In the genomic region with DNA sequence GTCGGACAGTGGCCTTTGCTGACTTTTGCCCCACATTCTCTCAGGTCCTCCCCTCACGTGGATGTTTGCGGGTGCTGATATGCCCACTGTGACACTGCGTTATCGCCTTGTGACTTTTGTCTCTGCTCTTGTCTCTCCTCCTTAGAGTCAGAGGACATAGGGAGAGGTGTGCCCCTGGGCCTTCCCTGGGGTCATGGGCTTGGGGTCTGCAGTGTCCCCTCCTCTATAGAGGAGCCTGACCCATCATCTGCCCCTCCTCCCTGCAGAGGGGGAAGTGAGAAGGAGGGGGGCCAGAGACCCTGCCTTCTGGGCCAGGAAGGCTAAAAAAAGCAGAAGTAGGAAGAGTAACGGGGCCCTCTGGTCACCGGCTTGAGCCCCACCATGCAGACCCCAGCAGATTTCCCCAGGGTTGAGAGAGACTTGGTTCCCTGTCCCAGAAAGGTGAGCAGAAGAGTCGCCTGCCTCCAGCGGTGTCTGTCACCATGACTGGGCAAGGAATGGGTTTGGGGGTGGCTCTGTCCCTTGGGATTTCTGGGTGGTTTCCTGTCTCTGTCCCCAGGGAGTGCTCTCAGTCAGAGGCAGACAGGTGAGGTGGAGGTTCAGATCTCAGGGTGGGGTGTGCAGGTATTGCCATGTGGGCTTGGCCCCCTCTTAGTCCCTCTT, we compare ENCODE assay signal across 9 cellular contexts. TPM values are rescaled to one million over a fixed set of nuclear protein-coding genes. Genes with fewer than 3 reads are reported as not detected.
DNase-seq lines count a peak whose midpoint lies in the region; ATAC-seq, FAIRE-seq and TF ChIP-seq lines count a peak whose summit lies in the region.
"Had no signal": no experiment of that assay in that cellular context is flagged by ENCODE, and none has a peak within 500 bp of the region (broad histone marks: within the 10 kb centered on the region; RNA-seq: fewer than 3 reads in every experiment).

No MANE protein-coding gene starts in this region.

- POLR2A ChIA-PET in HEK293 (lab: Yijun Ruan, JAX), result no interaction called here

- no peak for TF ChIP-seq CTCF in HEK293 (tag by site-specific recombination; IDR thresholded peaks at IDR 0.05)

- H3K4me3 Mint-ChIP-seq in activated naive CD8-positive, alpha-beta T cell treated with anti-CD3 and anti-CD28 coated beads for 36 hours, result peak overlapping the region; percentile 87

- H3K4me3 ChIP-seq in HEK293 (ENCODE audit: low read depth, low read length) (no peak overlapping the region), muscle layer of colon (ENCODE audit: low read depth in 1 of 2, low read length in 2 of 2) (no peak overlapping the region)

- no peak overlapping the region for H3K9ac ChIP-seq in muscle layer of colon (ENCODE audit: low read length)

- no peaks in the 10 kb centered on the region for H3K27me3 Mint-ChIP-seq in activated naive CD8-positive, alpha-beta T cell treated with anti-CD3 and anti-CD28 coated beads for 36 hours

- ATAC-seq in GM18519 (IDR thresholded peaks at IDR 0.05; ENCODE audit: low FRiP score, unreplicated experiment) (no peak), GM21529 (IDR thresholded peaks at IDR 0.05; ENCODE audit: unreplicated experiment) (no peak), GM18520 (IDR thresholded peaks at IDR 0.05; ENCODE audit: unreplicated experiment) (no peak)

- peaks cover 0 to 45% of the 10 kb centered on the region in 2 experiments; a peak in 2 of 3 replicates for H3K36me3 ChIP-seq in HEK293 (ENCODE audit: control insufficient read depth in 2 of 2, insufficient read depth in 1 of 2, low read length in 2 of 2)
- H3K36me3 ChIP-seq in muscle layer of colon (ENCODE audit: insufficient read depth, low read length), result no peaks in the 10 kb centered on the region

- peaks cover 78% of the 10 kb centered on the region for H3K4me1 Mint-ChIP-seq in activated naive CD8-positive, alpha-beta T cell treated with anti-CD3 and anti-CD28 coated beads for 36 hours

- H3K9me3 Mint-ChIP-seq in activated naive CD8-positive, alpha-beta T cell treated with anti-CD3 and anti-CD28 coated beads for 36 hours, result no peaks in the 10 kb centered on the region

- H3K9me3 ChIP-seq in HEK293 (ENCODE audit: control insufficient read depth, insufficient read depth, low read depth, low read length) (no peaks in the 10 kb centered on the region), muscle layer of colon (ENCODE audit: low read length) (no peaks in the 10 kb centered on the region)

- FAIRE-seq in frontal cortex (lab: Jason Lieb, UNC), result no peak

- H3K4me1 ChIP-seq in HEK293 (ENCODE audit: control insufficient read depth, insufficient read depth, low read length) (no peaks in the 10 kb centered on the region), muscle layer of colon (ENCODE audit: insufficient read depth, low read length) (peaks cover 5% of the 10 kb centered on the region)

- peaks cover 34% of the 10 kb centered on the region for H3K36me3 Mint-ChIP-seq in activated naive CD8-positive, alpha-beta T cell treated with anti-CD3 and anti-CD28 coated beads for 36 hours

- CTCF ChIA-PET in HEK293 (lab: Yijun Ruan, JAX), result interaction anchor here (2.4 kb wide), 1 partner anchor 12 kb away, joined by 8 read pairs; no protein-coding TSS in a partner anchor

- peak overlapping the region; percentile 97 for H3K27ac Mint-ChIP-seq in activated naive CD8-positive, alpha-beta T cell treated with anti-CD3 and anti-CD28 coated beads for 36 hours

- DNase-seq in CD1c-positive myeloid dendritic cell (ENCODE audit: extremely low spot score) (peak; percentile 75), frontal cortex (ENCODE audit: low spot score in 2 of 2) (no peak)
- DNase-seq in activated naive CD8-positive, alpha-beta T cell treated with anti-CD3 and anti-CD28 coated beads for 36 hours, result no peak
- DNase-seq: NCI-H2029 treated with DMSO at 0.1 percent for 48 hours had no signal

- H3K27me3 ChIP-seq in muscle layer of colon (ENCODE audit: control insufficient read depth in 1 of 2, insufficient read depth in 2 of 2, low read length in 2 of 2), result no peaks in the 10 kb centered on the region

- H3K27ac ChIP-seq in HEK293 (ENCODE audit: extremely low read depth, low read depth, low read length) (no peak overlapping the region), muscle layer of colon (ENCODE audit: low read depth, low read length) (peak overlapping the region; percentile 61)

TF ChIP-seq in HEK293, 187 proteins besides CTCF, POLR2A, EP300 and RAD21:
- TF ChIP-seq GLIS2 (tag by site-specific recombination; IDR thresholded peaks at IDR 0.05) (0 out of 2 replicates have a peak, but pooled peaks have one; percentile 31), ZNF544 (tag by site-specific recombination; IDR thresholded peaks at IDR 0.05) (no peak)
TF ChIP-seq in HEK293: peak in this region for 1.

RNA-seq across cellular contexts. Expression of gene RPS6KA1, which starts 13.4 kb away (rescaled TPM):
- total RNA-seq in activated naive CD8-positive, alpha-beta T cell treated with anti-CD3 and anti-CD28 coated beads for 36 hours, result 100 to 1,000 TPM; 131 to 133 TPM
- total RNA-seq in frontal cortex, result 3.3 TPM

Comparison
In these comparisons a context has a peak if more than half of its experiments do, and no peak if none do; other contexts are left out.
1. RNA of gene RPS6KA1, which starts 13.4 kb away (total RNA-seq): 131 to 133 TPM in activated naive CD8-positive, alpha-beta T cell treated with anti-CD3 and anti-CD28 coated beads for 36 hours; 3.3 TPM in frontal cortex (single experiment); every median in the first group is over 10 times any median in the second.